ENCODE assay signal across 1 cellular context in the genomic region with DNA sequence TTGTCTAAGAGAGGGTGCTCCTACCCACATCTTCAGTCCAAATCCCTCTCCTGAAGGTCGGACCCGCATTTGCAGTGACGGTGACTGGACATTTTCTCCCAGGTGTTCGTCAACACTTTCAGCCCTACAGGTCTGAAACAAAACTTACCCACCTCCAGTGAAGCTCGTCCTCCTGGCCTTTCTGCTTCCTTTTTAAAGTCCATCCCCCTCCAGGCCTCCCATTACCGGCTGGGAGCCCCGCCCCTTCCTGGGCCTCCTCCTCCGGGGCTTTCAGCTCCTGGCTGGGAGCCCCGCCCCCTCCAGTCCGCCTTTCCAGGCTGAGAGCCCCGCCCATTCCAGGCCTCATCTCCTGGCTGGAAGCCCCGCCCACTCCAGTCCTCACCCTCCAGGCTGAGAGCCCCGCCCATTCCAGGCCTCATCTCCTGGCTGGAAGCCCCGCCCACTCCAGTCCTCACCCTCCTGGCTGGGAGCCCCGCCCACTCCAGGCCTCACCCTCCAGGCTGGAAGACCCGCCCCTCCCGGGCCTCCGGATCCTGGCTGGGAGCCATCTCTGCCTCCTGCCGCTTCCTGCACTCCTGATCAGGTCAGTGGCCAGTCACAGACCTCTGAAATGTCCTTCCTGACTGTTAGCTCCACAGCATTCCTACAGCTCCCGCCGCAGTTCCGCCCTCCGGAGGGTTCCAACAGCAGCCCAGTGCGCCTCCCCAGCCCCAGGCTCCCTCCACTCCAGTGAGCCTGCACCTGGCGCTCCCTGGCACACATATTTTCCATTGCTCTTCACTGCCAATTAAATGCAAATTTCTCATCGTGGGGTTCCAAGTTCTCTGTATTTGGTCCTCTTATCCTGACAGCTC.
TF ChIP-seq lines count a peak whose summit lies in the region.

No MANE protein-coding gene starts in this region.

TF ChIP-seq in K562, 482 proteins besides CTCF, POLR2A, EP300 and RAD21 (continued from another document and continues in another):
- TF ChIP-seq, protein P1, sequence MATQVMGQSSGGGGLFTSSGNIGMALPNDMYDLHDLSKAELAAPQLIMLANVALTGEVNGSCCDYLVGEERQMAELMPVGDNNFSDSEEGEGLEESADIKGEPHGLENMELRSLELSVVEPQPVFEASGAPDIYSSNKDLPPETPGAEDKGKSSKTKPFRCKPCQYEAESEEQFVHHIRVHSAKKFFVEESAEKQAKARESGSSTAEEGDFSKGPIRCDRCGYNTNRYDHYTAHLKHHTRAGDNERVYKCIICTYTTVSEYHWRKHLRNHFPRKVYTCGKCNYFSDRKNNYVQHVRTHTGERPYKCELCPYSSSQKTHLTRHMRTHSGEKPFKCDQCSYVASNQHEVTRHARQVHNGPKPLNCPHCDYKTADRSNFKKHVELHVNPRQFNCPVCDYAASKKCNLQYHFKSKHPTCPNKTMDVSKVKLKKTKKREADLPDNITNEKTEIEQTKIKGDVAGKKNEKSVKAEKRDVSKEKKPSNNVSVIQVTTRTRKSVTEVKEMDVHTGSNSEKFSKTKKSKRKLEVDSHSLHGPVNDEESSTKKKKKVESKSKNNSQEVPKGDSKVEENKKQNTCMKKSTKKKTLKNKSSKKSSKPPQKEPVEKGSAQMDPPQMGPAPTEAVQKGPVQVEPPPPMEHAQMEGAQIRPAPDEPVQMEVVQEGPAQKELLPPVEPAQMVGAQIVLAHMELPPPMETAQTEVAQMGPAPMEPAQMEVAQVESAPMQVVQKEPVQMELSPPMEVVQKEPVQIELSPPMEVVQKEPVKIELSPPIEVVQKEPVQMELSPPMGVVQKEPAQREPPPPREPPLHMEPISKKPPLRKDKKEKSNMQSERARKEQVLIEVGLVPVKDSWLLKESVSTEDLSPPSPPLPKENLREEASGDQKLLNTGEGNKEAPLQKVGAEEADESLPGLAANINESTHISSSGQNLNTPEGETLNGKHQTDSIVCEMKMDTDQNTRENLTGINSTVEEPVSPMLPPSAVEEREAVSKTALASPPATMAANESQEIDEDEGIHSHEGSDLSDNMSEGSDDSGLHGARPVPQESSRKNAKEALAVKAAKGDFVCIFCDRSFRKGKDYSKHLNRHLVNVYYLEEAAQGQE (CRISPR knock-in tag; IDR thresholded peaks at IDR 0.05; ENCODE audit: low read depth), result 0 out of 2 replicates have a peak, but pooled peaks have one; percentile 32
- TF ChIP-seq, protein P2, sequence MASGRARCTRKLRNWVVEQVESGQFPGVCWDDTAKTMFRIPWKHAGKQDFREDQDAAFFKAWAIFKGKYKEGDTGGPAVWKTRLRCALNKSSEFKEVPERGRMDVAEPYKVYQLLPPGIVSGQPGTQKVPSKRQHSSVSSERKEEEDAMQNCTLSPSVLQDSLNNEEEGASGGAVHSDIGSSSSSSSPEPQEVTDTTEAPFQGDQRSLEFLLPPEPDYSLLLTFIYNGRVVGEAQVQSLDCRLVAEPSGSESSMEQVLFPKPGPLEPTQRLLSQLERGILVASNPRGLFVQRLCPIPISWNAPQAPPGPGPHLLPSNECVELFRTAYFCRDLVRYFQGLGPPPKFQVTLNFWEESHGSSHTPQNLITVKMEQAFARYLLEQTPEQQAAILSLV (tag; IDR thresholded peaks at IDR 0.05), result no peak
- TF ChIP-seq CCAR2 (IDR thresholded peaks at IDR 0.05; ENCODE audit: low read depth, low read length), result no peak
- TF ChIP-seq KLF1 (tag; IDR thresholded peaks at IDR 0.05), result no peak
- no peak for TF ChIP-seq ZC3H11A (IDR thresholded peaks at IDR 0.05; ENCODE audit: low read depth, low read length)
- no peak for TF ChIP-seq HEY1 (CRISPR knock-in tag; IDR thresholded peaks at IDR 0.05; ENCODE audit: borderline replicate concordance)
- peak; percentile 82 for TF ChIP-seq SUPT5H (IDR thresholded peaks at IDR 0.05)
- TF ChIP-seq ZNF41 (CRISPR knock-in tag; conservative IDR thresholded peaks at IDR 0.05), result no peak
- TF ChIP-seq NEUROD1 (IDR thresholded peaks at IDR 0.05; ENCODE audit: borderline replicate concordance, low read depth, low read length, partially characterized antibody), result no peak
- TF ChIP-seq ZBED1 (IDR thresholded peaks at IDR 0.05), result no peak
- no peak for TF ChIP-seq FOXP1 (CRISPR knock-in tag; IDR thresholded peaks at IDR 0.05)
- TF ChIP-seq MYC (IDR thresholded peaks at IDR 0.05; ENCODE audit: low read depth, low read length), result peak; percentile 59; the same call in 1 of the 2 replicates
- TF ChIP-seq MYC (CRISPR knock-in tag; IDR thresholded peaks at IDR 0.05; ENCODE audit: borderline replicate concordance, low read depth), result no peak
- no peak for TF ChIP-seq ZNF408 (CRISPR knock-in tag; IDR thresholded peaks at IDR 0.05; ENCODE audit: low read depth)
- no peak for TF ChIP-seq SMARCA5 (IDR thresholded peaks at IDR 0.05)
- TF ChIP-seq ZNF134 (CRISPR knock-in tag; conservative IDR thresholded peaks at IDR 0.05), result no peak
- TF ChIP-seq, protein P3, sequence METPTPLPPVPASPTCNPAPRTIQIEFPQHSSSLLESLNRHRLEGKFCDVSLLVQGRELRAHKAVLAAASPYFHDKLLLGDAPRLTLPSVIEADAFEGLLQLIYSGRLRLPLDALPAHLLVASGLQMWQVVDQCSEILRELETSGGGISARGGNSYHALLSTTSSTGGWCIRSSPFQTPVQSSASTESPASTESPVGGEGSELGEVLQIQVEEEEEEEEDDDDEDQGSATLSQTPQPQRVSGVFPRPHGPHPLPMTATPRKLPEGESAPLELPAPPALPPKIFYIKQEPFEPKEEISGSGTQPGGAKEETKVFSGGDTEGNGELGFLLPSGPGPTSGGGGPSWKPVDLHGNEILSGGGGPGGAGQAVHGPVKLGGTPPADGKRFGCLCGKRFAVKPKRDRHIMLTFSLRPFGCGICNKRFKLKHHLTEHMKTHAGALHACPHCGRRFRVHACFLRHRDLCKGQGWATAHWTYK (CRISPR knock-in tag; IDR thresholded peaks at IDR 0.05), result peak; percentile 55; the same call in 1 of the 2 replicates
- TF ChIP-seq, protein P4, sequence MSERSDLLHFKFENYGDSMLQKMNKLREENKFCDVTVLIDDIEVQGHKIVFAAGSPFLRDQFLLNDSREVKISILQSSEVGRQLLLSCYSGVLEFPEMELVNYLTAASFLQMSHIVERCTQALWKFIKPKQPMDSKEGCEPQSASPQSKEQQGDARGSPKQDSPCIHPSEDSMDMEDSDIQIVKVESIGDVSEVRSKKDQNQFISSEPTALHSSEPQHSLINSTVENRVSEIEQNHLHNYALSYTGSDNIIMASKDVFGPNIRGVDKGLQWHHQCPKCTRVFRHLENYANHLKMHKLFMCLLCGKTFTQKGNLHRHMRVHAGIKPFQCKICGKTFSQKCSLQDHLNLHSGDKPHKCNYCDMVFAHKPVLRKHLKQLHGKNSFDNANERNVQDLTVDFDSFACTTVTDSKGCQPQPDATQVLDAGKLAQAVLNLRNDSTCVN (CRISPR knock-in tag; IDR thresholded peaks at IDR 0.05), result no peak
- TF ChIP-seq ZNF696 (CRISPR knock-in tag; conservative IDR thresholded peaks at IDR 0.05), result no peak
- TF ChIP-seq IRF2 (CRISPR knock-in tag; IDR thresholded peaks at IDR 0.05), result no peak
- TF ChIP-seq PHF8 (IDR thresholded peaks at IDR 0.05; ENCODE audit: borderline replicate concordance, low read length), result peak; percentile 86
- TF ChIP-seq, protein P5, sequence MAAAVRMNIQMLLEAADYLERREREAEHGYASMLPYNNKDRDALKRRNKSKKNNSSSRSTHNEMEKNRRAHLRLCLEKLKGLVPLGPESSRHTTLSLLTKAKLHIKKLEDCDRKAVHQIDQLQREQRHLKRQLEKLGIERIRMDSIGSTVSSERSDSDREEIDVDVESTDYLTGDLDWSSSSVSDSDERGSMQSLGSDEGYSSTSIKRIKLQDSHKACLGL (CRISPR knock-in tag; IDR thresholded peaks at IDR 0.05; ENCODE audit: borderline replicate concordance, poor library complexity, severe bottlenecking), result no peak
- TF ChIP-seq, protein P6, sequence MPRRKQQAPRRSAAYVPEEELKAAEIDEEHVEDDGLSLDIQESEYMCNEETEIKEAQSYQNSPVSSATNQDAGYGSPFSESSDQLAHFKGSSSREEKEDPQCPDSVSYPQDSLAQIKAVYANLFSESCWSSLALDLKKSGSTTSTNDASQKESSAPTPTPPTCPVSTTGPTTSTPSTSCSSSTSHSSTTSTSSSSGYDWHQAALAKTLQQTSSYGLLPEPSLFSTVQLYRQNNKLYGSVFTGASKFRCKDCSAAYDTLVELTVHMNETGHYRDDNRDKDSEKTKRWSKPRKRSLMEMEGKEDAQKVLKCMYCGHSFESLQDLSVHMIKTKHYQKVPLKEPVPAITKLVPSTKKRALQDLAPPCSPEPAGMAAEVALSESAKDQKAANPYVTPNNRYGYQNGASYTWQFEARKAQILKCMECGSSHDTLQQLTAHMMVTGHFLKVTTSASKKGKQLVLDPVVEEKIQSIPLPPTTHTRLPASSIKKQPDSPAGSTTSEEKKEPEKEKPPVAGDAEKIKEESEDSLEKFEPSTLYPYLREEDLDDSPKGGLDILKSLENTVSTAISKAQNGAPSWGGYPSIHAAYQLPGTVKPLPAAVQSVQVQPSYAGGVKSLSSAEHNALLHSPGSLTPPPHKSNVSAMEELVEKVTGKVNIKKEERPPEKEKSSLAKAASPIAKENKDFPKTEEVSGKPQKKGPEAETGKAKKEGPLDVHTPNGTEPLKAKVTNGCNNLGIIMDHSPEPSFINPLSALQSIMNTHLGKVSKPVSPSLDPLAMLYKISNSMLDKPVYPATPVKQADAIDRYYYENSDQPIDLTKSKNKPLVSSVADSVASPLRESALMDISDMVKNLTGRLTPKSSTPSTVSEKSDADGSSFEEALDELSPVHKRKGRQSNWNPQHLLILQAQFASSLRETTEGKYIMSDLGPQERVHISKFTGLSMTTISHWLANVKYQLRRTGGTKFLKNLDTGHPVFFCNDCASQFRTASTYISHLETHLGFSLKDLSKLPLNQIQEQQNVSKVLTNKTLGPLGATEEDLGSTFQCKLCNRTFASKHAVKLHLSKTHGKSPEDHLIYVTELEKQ (CRISPR knock-in tag; IDR thresholded peaks at IDR 0.05), result no peak
- no peak for TF ChIP-seq SREBF1 (IDR thresholded peaks at IDR 0.05; ENCODE audit: borderline replicate concordance, low read depth, low read length)
- TF ChIP-seq, protein P7, sequence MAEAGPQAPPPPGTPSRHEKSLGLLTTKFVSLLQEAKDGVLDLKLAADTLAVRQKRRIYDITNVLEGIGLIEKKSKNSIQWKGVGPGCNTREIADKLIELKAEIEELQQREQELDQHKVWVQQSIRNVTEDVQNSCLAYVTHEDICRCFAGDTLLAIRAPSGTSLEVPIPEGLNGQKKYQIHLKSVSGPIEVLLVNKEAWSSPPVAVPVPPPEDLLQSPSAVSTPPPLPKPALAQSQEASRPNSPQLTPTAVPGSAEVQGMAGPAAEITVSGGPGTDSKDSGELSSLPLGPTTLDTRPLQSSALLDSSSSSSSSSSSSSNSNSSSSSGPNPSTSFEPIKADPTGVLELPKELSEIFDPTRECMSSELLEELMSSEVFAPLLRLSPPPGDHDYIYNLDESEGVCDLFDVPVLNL (CRISPR knock-in tag; IDR thresholded peaks at IDR 0.05; ENCODE audit: low read depth), result no peak
- TF ChIP-seq WHSC1 (IDR thresholded peaks at IDR 0.05; ENCODE audit: low read length), result no peak
- no peak for TF ChIP-seq RAD51 (IDR thresholded peaks at IDR 0.05; ENCODE audit: borderline replicate concordance, low read depth)
- TF ChIP-seq PHB2 (IDR thresholded peaks at IDR 0.05; ENCODE audit: low read depth), result no peak
- TF ChIP-seq, protein P8, sequence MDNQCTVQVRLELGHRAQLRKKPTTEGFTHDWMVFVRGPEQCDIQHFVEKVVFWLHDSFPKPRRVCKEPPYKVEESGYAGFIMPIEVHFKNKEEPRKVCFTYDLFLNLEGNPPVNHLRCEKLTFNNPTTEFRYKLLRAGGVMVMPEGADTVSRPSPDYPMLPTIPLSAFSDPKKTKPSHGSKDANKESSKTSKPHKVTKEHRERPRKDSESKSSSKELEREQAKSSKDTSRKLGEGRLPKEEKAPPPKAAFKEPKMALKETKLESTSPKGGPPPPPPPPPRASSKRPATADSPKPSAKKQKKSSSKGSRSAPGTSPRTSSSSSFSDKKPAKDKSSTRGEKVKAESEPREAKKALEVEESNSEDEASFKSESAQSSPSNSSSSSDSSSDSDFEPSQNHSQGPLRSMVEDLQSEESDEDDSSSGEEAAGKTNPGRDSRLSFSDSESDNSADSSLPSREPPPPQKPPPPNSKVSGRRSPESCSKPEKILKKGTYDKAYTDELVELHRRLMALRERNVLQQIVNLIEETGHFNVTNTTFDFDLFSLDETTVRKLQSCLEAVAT (IDR thresholded peaks at IDR 0.05), result peak in 1 of 2 experiments; percentile 30; a peak in 1 of 4 replicates
- TF ChIP-seq ZNF324 (CRISPR knock-in tag; IDR thresholded peaks at IDR 0.05), result no peak
- no peak for TF ChIP-seq MCM3 (IDR thresholded peaks at IDR 0.05)
- TF ChIP-seq MTA3 (IDR thresholded peaks at IDR 0.05; ENCODE audit: borderline replicate concordance), result no peak; the same call in 1 of the 2 replicates
- peak; percentile 15 for TF ChIP-seq CREB1 (IDR thresholded peaks at IDR 0.05)
- TF ChIP-seq CREB1 (CRISPR knock-in tag; IDR thresholded peaks at IDR 0.05), result peak; percentile 13; the same call in 1 of the 2 replicates
- TF ChIP-seq GTF2A2 (tag; IDR thresholded peaks at IDR 0.05), result no peak
- TF ChIP-seq GABPA (tag; conservative IDR thresholded peaks at IDR 0.05; ENCODE audit: low read depth), result peak; percentile 61; the same call in 1 of the 2 replicates
- TF ChIP-seq TGIF2 (CRISPR knock-in tag; IDR thresholded peaks at IDR 0.05), result no peak
- no peak for TF ChIP-seq TSC22D4 (tag; IDR thresholded peaks at IDR 0.05)
- no peak for TF ChIP-seq ZBTB1 (CRISPR knock-in tag; IDR thresholded peaks at IDR 0.05; ENCODE audit: borderline replicate concordance, low read depth)
- no peak for TF ChIP-seq ZBTB7A (IDR thresholded peaks at IDR 0.05; ENCODE audit: borderline replicate concordance, control insufficient read depth, low read depth, low read length)
- no peak for TF ChIP-seq KAT8 (IDR thresholded peaks at IDR 0.05; ENCODE audit: low read depth)
- no peak for TF ChIP-seq MXI1 (IDR thresholded peaks at IDR 0.05; ENCODE audit: low read depth, low read length)
- peak; percentile 82 for TF ChIP-seq POLR2G (IDR thresholded peaks at IDR 0.05; ENCODE audit: low read depth, low read length)
- TF ChIP-seq RFX7 (CRISPR knock-in tag; IDR thresholded peaks at IDR 0.05), result no peak
- no peak for TF ChIP-seq NCOA1 (IDR thresholded peaks at IDR 0.05; ENCODE audit: low read depth)
- no peak for TF ChIP-seq FOXJ3 (CRISPR knock-in tag; IDR thresholded peaks at IDR 0.05)
- no peak for TF ChIP-seq SMAD3 (CRISPR knock-in tag; conservative IDR thresholded peaks at IDR 0.05)
- TF ChIP-seq KLF13 (tag; IDR thresholded peaks at IDR 0.05; ENCODE audit: borderline replicate concordance, low read depth), result no peak
- TF ChIP-seq BRD4 (IDR thresholded peaks at IDR 0.05), result no peak
- TF ChIP-seq TEAD4 (IDR thresholded peaks at IDR 0.05; ENCODE audit: low read length), result no peak; the same call in 1 of the 2 replicates
- no peak for TF ChIP-seq TEAD4 (CRISPR knock-in tag; IDR thresholded peaks at IDR 0.05; ENCODE audit: borderline replicate concordance)
- TF ChIP-seq STAT5A (IDR thresholded peaks at IDR 0.05; ENCODE audit: borderline replicate concordance, low read length), result no peak; the same call in 1 of the 2 replicates
- peak; percentile 49 for TF ChIP-seq PHF20 (IDR thresholded peaks at IDR 0.05; ENCODE audit: partially characterized antibody)
- TF ChIP-seq ZNF23 (CRISPR knock-in tag; IDR thresholded peaks at IDR 0.05), result no peak
- TF ChIP-seq PPARD (CRISPR knock-in tag; IDR thresholded peaks at IDR 0.05), result no peak
- TF ChIP-seq MTA1 (IDR thresholded peaks at IDR 0.05; ENCODE audit: borderline replicate concordance), result no peak
- peak; percentile 56 for TF ChIP-seq ZFX (CRISPR knock-in tag; IDR thresholded peaks at IDR 0.05)
- TF ChIP-seq TOE1 (IDR thresholded peaks at IDR 0.05; ENCODE audit: borderline replicate concordance), result peak; percentile 54; the same call in 1 of the 2 replicates
- no peak for TF ChIP-seq TOE1 (CRISPR knock-in tag; IDR thresholded peaks at IDR 0.05; ENCODE audit: borderline replicate concordance, low read depth)
- peak; percentile 84 for TF ChIP-seq POLR2H (tag; IDR thresholded peaks at IDR 0.05; ENCODE audit: low read depth)
- TF ChIP-seq ZNF124 (CRISPR knock-in tag; IDR thresholded peaks at IDR 0.05), result no peak
